18 cellular contexts compared by ENCODE assay signal in genomic region chr20:51352790-51353189, GRCh38.
DNase-seq lines count a peak whose midpoint lies in the region; ATAC-seq, FAIRE-seq and TF ChIP-seq lines count a peak whose summit lies in the region.
"Had no signal": no experiment of that assay in that cellular context is flagged by ENCODE, and none has a peak within 500 bp of the region (broad histone marks: within the 10 kb centered on the region; RNA-seq: fewer than 3 reads in every experiment).

No MANE protein-coding gene starts in this region.

- WGBS in spleen, 5 donors = 93 to 97% (median 95%) methylated on average over 11 of the region's 11 CpGs
- 96% methylated on average over 11 of the region's 11 CpGs for WGBS in heart right ventricle, 2 donors

- H3K4me3 ChIP-seq in astrocyte (ENCODE audit: insufficient read depth, low read depth, low read length) (no peak overlapping the region), osteoblast (ENCODE audit: insufficient read depth, low read length) (no peak overlapping the region), spleen (no peak overlapping the region), heart right ventricle (no peak overlapping the region)
- H3K4me3 ChIP-seq: K562 had no signal

- TF ChIP-seq POLR2A in spleen (IDR thresholded peaks at IDR 0.05) = no peak

- H3K27me3 Mint-ChIP-seq in HFFc6 (ENCODE audit: insufficient read depth) (no peaks in the 10 kb centered on the region; the same call in 1 of the 2 replicates), astrocyte (ENCODE audit: low read depth, unreplicated experiment) (no peaks in the 10 kb centered on the region)
- H3K27me3 Mint-ChIP-seq: CD4-positive, alpha-beta T cell had no signal

- H4K20me1 ChIP-seq in astrocyte (ENCODE audit: insufficient read depth, low read length) = no peaks in the 10 kb centered on the region
- no peaks in the 10 kb centered on the region for H4K20me1 ChIP-seq in osteoblast (ENCODE audit: insufficient read depth, low read length)

- H3K4me1 ChIP-seq in astrocyte (ENCODE audit: insufficient read depth, low read length) (peaks cover 48% of the 10 kb centered on the region), osteoblast (ENCODE audit: insufficient read depth, low read length) (peaks cover 45% of the 10 kb centered on the region), spleen (peaks cover 0 to 10% (median 3%) of the 10 kb centered on the region in 6 donors), heart right ventricle (peaks cover 0 to 6% (median 0%) of the 10 kb centered on the region in 9 donors)
- H3K4me1 ChIP-seq: BE2C, Caco-2 had no signal

- H3K36me3 Mint-ChIP-seq in HFFc6 (ENCODE audit: low read depth) (no peaks in the 10 kb centered on the region), astrocyte (ENCODE audit: low read depth, unreplicated experiment) (no peaks in the 10 kb centered on the region)

- no peaks in the 10 kb centered on the region for H3K79me2 ChIP-seq in astrocyte (ENCODE audit: insufficient read depth, low read length)
- H3K79me2 ChIP-seq in osteoblast (ENCODE audit: insufficient read depth, low read length) = no peaks in the 10 kb centered on the region

- H3K27ac ChIP-seq in astrocyte (ENCODE audit: low read depth, low read length) = peak overlapping the region; percentile 100
- peak overlapping the region; percentile 99 for H3K27ac ChIP-seq in osteoblast (ENCODE audit: low read depth, low read length)
- H3K27ac ChIP-seq in spleen = no peak overlapping the region
- H3K27ac ChIP-seq in heart right ventricle = no peak overlapping the region

- H3K9ac ChIP-seq in astrocyte (ENCODE audit: low read length) = peak overlapping the region; percentile 85

- TF ChIP-seq CTCF in HFFc6 (IDR thresholded peaks at IDR 0.05) (no peak), astrocyte (IDR thresholded peaks at IDR 0.05; ENCODE audit: insufficient read depth, low read depth, low read length) (no peak), osteoblast (IDR thresholded peaks at IDR 0.05; ENCODE audit: extremely low read depth, low read depth, low read length) (no peak), spleen (IDR thresholded peaks at IDR 0.05 in 8 of 11, conservative IDR thresholded peaks at IDR 0.05 in 3 of 11) (no peak), heart right ventricle (IDR thresholded peaks at IDR 0.05) (no peak)

- H3K9me3 Mint-ChIP-seq in HFFc6 (no peaks in the 10 kb centered on the region), astrocyte (ENCODE audit: unreplicated experiment) (peaks cover 3% of the 10 kb centered on the region)
- H3K9me3 Mint-ChIP-seq: CD4-positive, alpha-beta T cell; H9 had no signal

- no peak overlapping the region for H3K4me3 Mint-ChIP-seq in HFFc6
- no peak overlapping the region for H3K4me3 Mint-ChIP-seq in astrocyte (ENCODE audit: unreplicated experiment)
- H3K4me3 Mint-ChIP-seq: CD4-positive, alpha-beta T cell; H9 had no signal

- ATAC-seq in heart right ventricle (no peak), HG02981 (IDR thresholded peaks at IDR 0.05; ENCODE audit: unreplicated experiment) (no peak)
- ATAC-seq: K562 had no signal

- no peak for FAIRE-seq in astrocyte (lab: Jason Lieb, UNC)
- FAIRE-seq: D721Med, H1, K562 had no signal

- no peaks in the 10 kb centered on the region for H3K9me3 ChIP-seq in astrocyte (ENCODE audit: insufficient read depth, low read depth, low read length)
- H3K9me3 ChIP-seq in osteoblast (ENCODE audit: low read depth, low read length) = no peaks in the 10 kb centered on the region
- no peaks in the 10 kb centered on the region for H3K9me3 ChIP-seq in spleen
- H3K9me3 ChIP-seq in heart right ventricle = no peaks in the 10 kb centered on the region
- H3K9me3 ChIP-seq: BE2C, Caco-2 had no signal

- no peaks in the 10 kb centered on the region for H3K36me3 ChIP-seq in astrocyte (ENCODE audit: insufficient read depth, low read length)
- no peaks in the 10 kb centered on the region for H3K36me3 ChIP-seq in osteoblast (ENCODE audit: insufficient read depth, low read length)
- no peaks in the 10 kb centered on the region for H3K36me3 ChIP-seq in spleen
- H3K36me3 ChIP-seq in heart right ventricle = no peaks in the 10 kb centered on the region
- H3K36me3 ChIP-seq: BE2C had no signal

- H3K4me2 ChIP-seq in astrocyte (ENCODE audit: low read length) = no peak overlapping the region
- H3K4me2 ChIP-seq in osteoblast (ENCODE audit: insufficient read depth, low read length) = no peak overlapping the region

- H2AFZ ChIP-seq in astrocyte (ENCODE audit: low read depth, low read length) = no peak overlapping the region
- H2AFZ ChIP-seq in osteoblast (ENCODE audit: low read length) = no peak overlapping the region

- H3K27ac Mint-ChIP-seq in HFFc6 (peak overlapping the region; percentile 96), astrocyte (ENCODE audit: unreplicated experiment) (no peak overlapping the region)
- H3K27ac Mint-ChIP-seq: CD4-positive, alpha-beta T cell had no signal

- DNase-seq in HFFc6 (no peak), astrocyte (ENCODE audit: low read depth) (no peak), osteoblast (ENCODE audit: insufficient read length, low spot score, missing footprints) (no peak), spleen (peak; percentile 14), DMS53 (lab: John Stamatoyannopoulos, UW) (no peak), heart right ventricle (no peak)
- DNase-seq: ACHN; BE2C; C1 segment of cervical spinal cord; Caco-2; CD4-positive, alpha-beta T cell; DMS79 treated with DMSO at 0.1 percent for 48 hours; GF-D8; H9 had no signal

- intact Hi-C loops in spleen (cut with DNase I; ENCODE audit: low total_unique reads) = no loop called here
- intact Hi-C loops in heart right ventricle (cut with DNase I) = no loop called here

- H3K27me3 ChIP-seq in astrocyte (ENCODE audit: insufficient read depth, low read length) (no peaks in the 10 kb centered on the region), osteoblast (ENCODE audit: insufficient read depth, low read length) (no peaks in the 10 kb centered on the region), spleen (replicated peaks in 1 of 7) (no peaks in the 10 kb centered on the region), heart right ventricle (peaks cover 0 to 7% (median 2%) of the 10 kb centered on the region in 7 donors)
- H3K27me3 ChIP-seq: BE2C had no signal

- H3K4me1 Mint-ChIP-seq in HFFc6 (ENCODE audit: low read depth) = peaks cover 75% of the 10 kb centered on the region
- peaks cover 43% of the 10 kb centered on the region for H3K4me1 Mint-ChIP-seq in astrocyte (ENCODE audit: low read depth, unreplicated experiment)
- H3K4me1 Mint-ChIP-seq: H9 had no signal

Comparison
In these comparisons a context has a peak if more than half of its experiments do, and no peak if none do; other contexts are left out.
1. H3K27ac ChIP-seq: peak in astrocyte (single experiment) and osteoblast (single experiment); none in spleen (0 of 8) and heart right ventricle (0 of 10).